ENCODE assay signal across 20 cellular contexts in genomic region chrX:14884714-14885113, GRCh38.
"Had no signal": no experiment of that assay in that cellular context is flagged by ENCODE, and none has a peak within 500 bp of the region (broad histone marks: within the 10 kb centered on the region; RNA-seq: fewer than 3 reads in every experiment).

No MANE protein-coding gene starts in this region.

- H3K4me1 ChIP-seq: esophagus muscularis mucosa, gastrocnemius medialis, tibial artery, upper lobe of left lung, uterus had no signal

- H3K4me1 Mint-ChIP-seq: nephron progenitor cell had no signal

- H3K27ac Mint-ChIP-seq: dendritic cell treated with granulocyte-macrophage colony-stimulating factor and Interleukin-4, amounts not matched to agents 40 ng/mL and 50 ng/mL, for 4 days; effector memory CD8-positive, alpha-beta T cell; nephron progenitor cell had no signal

- H3K27me3 Mint-ChIP-seq: dendritic cell treated with granulocyte-macrophage colony-stimulating factor and Interleukin-4, amounts not matched to agents 40 ng/mL and 50 ng/mL, for 4 days; effector memory CD8-positive, alpha-beta T cell had no signal

- H3K27ac ChIP-seq: epithelial cell of prostate, esophagus muscularis mucosa, gastrocnemius medialis, neutrophil, tibial artery, upper lobe of left lung, uterus had no signal

- ATAC-seq: effector memory CD8-positive, alpha-beta T cell; gastrocnemius medialis; left colon; left ventricle myocardium superior; sciatic nerve had no signal

- H3K4me3 ChIP-seq: esophagus muscularis mucosa, gastrocnemius medialis, lung, tibial artery, upper lobe of left lung, uterus had no signal

- FAIRE-seq: keratinocyte had no signal

- H3K27me3 ChIP-seq: esophagus muscularis mucosa, gastrocnemius medialis, neutrophil, tibial artery, upper lobe of left lung, uterus had no signal

- DNase-seq: effector memory CD8-positive, alpha-beta T cell; gastrocnemius medialis; left colon; left ventricle myocardium superior; mesenchymal stem cell; midbrain; nephron progenitor cell; posterior cingulate gyrus; stimulated activated CD4-positive, alpha-beta T cell treated with anti-CD3 and anti-CD28 coated beads, Interleukin-2, amount 100 ng/mL, for 24 hours; stimulated activated naive CD4-positive, alpha-beta T cell treated with Interleukin-2 at 50 U/mL for 16 hours; tibial artery; upper lobe of left lung; uterus had no signal

- H3K9me3 ChIP-seq: esophagus muscularis mucosa, gastrocnemius medialis, neutrophil, tibial artery, upper lobe of left lung, uterus had no signal

- H3K9me3 Mint-ChIP-seq: dendritic cell treated with granulocyte-macrophage colony-stimulating factor and Interleukin-4, amounts not matched to agents 40 ng/mL and 50 ng/mL, for 4 days; effector memory CD8-positive, alpha-beta T cell had no signal

- H3K4me3 Mint-ChIP-seq: dendritic cell treated with granulocyte-macrophage colony-stimulating factor and Interleukin-4, amounts not matched to agents 40 ng/mL and 50 ng/mL, for 4 days; effector memory CD8-positive, alpha-beta T cell; nephron progenitor cell had no signal

- H3K36me3 ChIP-seq: esophagus muscularis mucosa, gastrocnemius medialis, neutrophil, tibial artery, upper lobe of left lung had no signal
